17 cellular contexts compared by ENCODE assay signal in the genomic region with DNA sequence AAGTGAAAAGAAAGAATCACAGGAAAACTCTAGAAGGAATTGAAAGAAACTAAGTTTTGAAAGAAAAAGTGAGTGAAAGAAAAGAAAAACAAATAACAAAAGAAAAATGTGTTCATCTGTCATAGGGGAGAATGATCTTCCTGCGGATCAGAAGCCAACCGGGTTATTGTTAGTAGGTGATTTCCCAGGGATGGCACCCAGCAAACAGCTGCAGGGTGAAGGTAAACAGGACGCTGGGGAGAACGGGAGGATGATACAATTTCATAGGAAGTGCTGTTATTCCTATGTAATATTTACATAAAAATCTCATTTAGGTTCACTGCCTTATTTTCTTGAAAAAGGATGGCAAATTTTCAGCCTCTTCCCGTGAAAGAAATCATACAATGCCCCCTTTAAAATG.
DNase-seq lines count a peak whose midpoint lies in the region; ATAC-seq and TF ChIP-seq lines count a peak whose summit lies in the region.
"Had no signal": no experiment of that assay in that cellular context is flagged by ENCODE, and none has a peak within 500 bp of the region (broad histone marks: within the 10 kb centered on the region; RNA-seq: fewer than 3 reads in every experiment).

No MANE protein-coding gene starts in this region.

- no peak overlapping the region for H3K14ac ChIP-seq in mesenchymal stem cell (ENCODE audit: low read length in 2 of 2)

- H3K27me3 Mint-ChIP-seq in IgD-negative memory B cell = no peaks in the 10 kb centered on the region
- H3K27me3 Mint-ChIP-seq in activated naive CD8-positive, alpha-beta T cell treated with anti-CD3 and anti-CD28 coated beads, Interleukin-2, amount 50 U/mL, for 24 hours = peaks cover 2% of the 10 kb centered on the region
- H3K27me3 Mint-ChIP-seq: CD4-positive, CD25-positive, alpha-beta regulatory T cell had no signal

- no peak overlapping the region for H2AK5ac ChIP-seq in mesenchymal stem cell (ENCODE audit: low read length, severe bottlenecking)

- H3K27ac ChIP-seq in RWPE2 (ENCODE audit: poor library complexity, severe bottlenecking) = no peak overlapping the region
- H3K27ac ChIP-seq in mesenchymal stem cell (ENCODE audit: low read length, poor library complexity, severe bottlenecking) = peak overlapping the region; percentile 37
- peak overlapping the region in 2 of 3 donors; percentile 24 to 25 for H3K27ac ChIP-seq in thyroid gland
- H3K27ac ChIP-seq: esophagus squamous epithelium, heart left ventricle had no signal

- no peak for TF ChIP-seq POLR2A in thyroid gland (IDR thresholded peaks at IDR 0.05)

- no peak overlapping the region for H2AFZ ChIP-seq in mesenchymal stem cell (ENCODE audit: low read depth, low read length)

- H4K91ac ChIP-seq in mesenchymal stem cell (ENCODE audit: low read length) = no peak overlapping the region

- no peak overlapping the region for H3K4me2 ChIP-seq in mesenchymal stem cell (ENCODE audit: low read length, poor library complexity, severe bottlenecking)

- ATAC-seq in RWPE2 (ENCODE audit: low read depth) = 0 out of 3 replicates have a peak, but pooled peaks have one; percentile 40
- no peak for ATAC-seq in GM21367 (IDR thresholded peaks at IDR 0.05; ENCODE audit: unreplicated experiment)
- no peak for ATAC-seq in activated naive CD8-positive, alpha-beta T cell treated with anti-CD3 and anti-CD28 coated beads, Interleukin-2, amount 50 U/mL, for 24 hours
- ATAC-seq: heart left ventricle, Right ventricle myocardium inferior had no signal

- H3K4me1 Mint-ChIP-seq in IgD-negative memory B cell = peaks cover 25 to 36% (median 33%) of the 10 kb centered on the region in 3 donors
- peaks cover 6% of the 10 kb centered on the region for H3K4me1 Mint-ChIP-seq in activated naive CD8-positive, alpha-beta T cell treated with anti-CD3 and anti-CD28 coated beads, Interleukin-2, amount 50 U/mL, for 24 hours
- H3K4me1 Mint-ChIP-seq: CD4-positive, CD25-positive, alpha-beta regulatory T cell had no signal

- no peak for TF ChIP-seq CTCF in RWPE2 (IDR thresholded peaks at IDR 0.05; ENCODE audit: poor library complexity, severe bottlenecking)
- no peak for TF ChIP-seq CTCF in thyroid gland (IDR thresholded peaks at IDR 0.05)

- intact Hi-C loops in thyroid gland (cut with DNase I) = no loop called here

- H2BK15ac ChIP-seq in mesenchymal stem cell (ENCODE audit: low read depth, poor library complexity, severe bottlenecking) = no peak overlapping the region

- H3K27me3 ChIP-seq in RWPE2 (ENCODE audit: insufficient read depth, poor library complexity, severe bottlenecking) = no peaks in the 10 kb centered on the region
- peaks cover 0 to 3% of the 10 kb centered on the region in 2 experiments for H3K27me3 ChIP-seq in mesenchymal stem cell (ENCODE audit: control insufficient read depth in 1 of 2, insufficient read depth in 1 of 2, low read length in 2 of 2)
- H3K27me3 ChIP-seq in thyroid gland = no peaks in the 10 kb centered on the region
- H3K27me3 ChIP-seq: ascending aorta, heart left ventricle had no signal

- H2BK120ac ChIP-seq in mesenchymal stem cell (ENCODE audit: low read depth, low read length) = no peak overlapping the region

- H3K23ac ChIP-seq in mesenchymal stem cell (ENCODE audit: low read length in 2 of 2) = no peak overlapping the region

- H2BK5ac ChIP-seq in mesenchymal stem cell (ENCODE audit: low read depth, low read length, poor library complexity, severe bottlenecking) = no peak overlapping the region

- no peak overlapping the region for H3K4ac ChIP-seq in mesenchymal stem cell (ENCODE audit: low read depth in 1 of 2, low read length in 2 of 2)

- H3K18ac ChIP-seq in mesenchymal stem cell (ENCODE audit: low read depth in 1 of 2, low read length in 2 of 2) = peak overlapping the region in 1 of 2 experiments; percentile 43

- H3K4me3 ChIP-seq in RWPE2 (ENCODE audit: severe bottlenecking) (no peak overlapping the region), mesenchymal stem cell (ENCODE audit: insufficient read depth in 1 of 2, low read depth in 1 of 2, low read length in 2 of 2) (no peak overlapping the region), thyroid gland (replicated peaks in 1 of 3) (no peak overlapping the region)
- H3K4me3 ChIP-seq: ascending aorta, esophagus squamous epithelium, heart left ventricle had no signal

- no peak overlapping the region for H3K9ac ChIP-seq in mesenchymal stem cell (ENCODE audit: low read length)

- peak overlapping the region; percentile 0 to 87 (median 14) for H3K27ac Mint-ChIP-seq in IgD-negative memory B cell
- no peak overlapping the region for H3K27ac Mint-ChIP-seq in activated naive CD8-positive, alpha-beta T cell treated with anti-CD3 and anti-CD28 coated beads, Interleukin-2, amount 50 U/mL, for 24 hours
- H3K27ac Mint-ChIP-seq: CD4-positive, CD25-positive, alpha-beta regulatory T cell had no signal

- DNase-seq in RWPE2 (ENCODE audit: low spot score) = no peak
- DNase-seq in mesenchymal stem cell = no peak
- DNase-seq in thyroid gland = no peak
- no peak for DNase-seq in middle frontal gyrus (ENCODE audit: extremely low spot score, low spot score)
- no peak for DNase-seq in activated naive CD8-positive, alpha-beta T cell treated with anti-CD3 and anti-CD28 coated beads, Interleukin-2, amount 50 U/mL, for 24 hours
- DNase-seq: activated CD4-positive, CD25-positive, alpha-beta regulatory T cell treated with anti-CD3 and anti-CD28 coated beads, Interleukin-2, amount 50 U/mL, for 72 hours; CD4-positive, CD25-positive, alpha-beta regulatory T cell; EL; esophagus squamous epithelium; heart left ventricle; kidney; NCI-H1694; NCI-H82 had no signal

- H3K4me3 Mint-ChIP-seq in IgD-negative memory B cell = peak overlapping the region in 2 of 4 donors; percentile 0 to 43
- no peak overlapping the region for H3K4me3 Mint-ChIP-seq in activated naive CD8-positive, alpha-beta T cell treated with anti-CD3 and anti-CD28 coated beads, Interleukin-2, amount 50 U/mL, for 24 hours
- H3K4me3 Mint-ChIP-seq: CD4-positive, CD25-positive, alpha-beta regulatory T cell had no signal

- H3K4me1 ChIP-seq in RWPE2 (ENCODE audit: insufficient read depth, poor library complexity, severe bottlenecking) = no peaks in the 10 kb centered on the region
- H3K4me1 ChIP-seq in mesenchymal stem cell (ENCODE audit: control insufficient read depth, insufficient read depth, low read depth, low read length) = peaks cover 17% of the 10 kb centered on the region
- H3K4me1 ChIP-seq in thyroid gland = peaks cover 12 to 17% of the 10 kb centered on the region in 2 donors

- no peaks in the 10 kb centered on the region for H3K9me3 ChIP-seq in RWPE2 (ENCODE audit: severe bottlenecking)
- no peaks in the 10 kb centered on the region for H3K9me3 ChIP-seq in mesenchymal stem cell (ENCODE audit: control insufficient read depth, low read length)
- no peaks in the 10 kb centered on the region for H3K9me3 ChIP-seq in thyroid gland
- H3K9me3 ChIP-seq: ascending aorta, esophagus squamous epithelium, heart left ventricle had no signal

- H2BK12ac ChIP-seq in mesenchymal stem cell (ENCODE audit: low read length in 2 of 2) = no peak overlapping the region

- no peaks in the 10 kb centered on the region for H3K9me3 Mint-ChIP-seq in IgD-negative memory B cell
- no peaks in the 10 kb centered on the region for H3K9me3 Mint-ChIP-seq in activated naive CD8-positive, alpha-beta T cell treated with anti-CD3 and anti-CD28 coated beads, Interleukin-2, amount 50 U/mL, for 24 hours
- H3K9me3 Mint-ChIP-seq: CD4-positive, CD25-positive, alpha-beta regulatory T cell had no signal

- no peaks in the 10 kb centered on the region for H3K79me1 ChIP-seq in mesenchymal stem cell (replicated peaks; ENCODE audit: low read length, poor library complexity, severe bottlenecking)

- H3K36me3 Mint-ChIP-seq in IgD-negative memory B cell = no peaks in the 10 kb centered on the region
- no peaks in the 10 kb centered on the region for H3K36me3 Mint-ChIP-seq in activated naive CD8-positive, alpha-beta T cell treated with anti-CD3 and anti-CD28 coated beads, Interleukin-2, amount 50 U/mL, for 24 hours (ENCODE audit: low read depth)
- H3K36me3 Mint-ChIP-seq: CD4-positive, CD25-positive, alpha-beta regulatory T cell had no signal

- 79% methylated on average over 3 of the region's 5 CpGs for WGBS in mesenchymal stem cell
- WGBS in thyroid gland, 2 donors = 68 to 73% methylated on average over 5 of the region's 5 CpGs

- H4K8ac ChIP-seq in mesenchymal stem cell (ENCODE audit: low read length) = no peak overlapping the region

- H3K36me3 ChIP-seq in RWPE2 (ENCODE audit: low read depth) (no peaks in the 10 kb centered on the region), mesenchymal stem cell (ENCODE audit: control insufficient read depth in 1 of 2, insufficient read depth in 2 of 2, low read depth in 1 of 2, low read length in 2 of 2) (no peaks in the 10 kb centered on the region), thyroid gland (no peaks in the 10 kb centered on the region)
- H3K36me3 ChIP-seq: ascending aorta, esophagus squamous epithelium, heart left ventricle had no signal
